In the genomic region with DNA sequence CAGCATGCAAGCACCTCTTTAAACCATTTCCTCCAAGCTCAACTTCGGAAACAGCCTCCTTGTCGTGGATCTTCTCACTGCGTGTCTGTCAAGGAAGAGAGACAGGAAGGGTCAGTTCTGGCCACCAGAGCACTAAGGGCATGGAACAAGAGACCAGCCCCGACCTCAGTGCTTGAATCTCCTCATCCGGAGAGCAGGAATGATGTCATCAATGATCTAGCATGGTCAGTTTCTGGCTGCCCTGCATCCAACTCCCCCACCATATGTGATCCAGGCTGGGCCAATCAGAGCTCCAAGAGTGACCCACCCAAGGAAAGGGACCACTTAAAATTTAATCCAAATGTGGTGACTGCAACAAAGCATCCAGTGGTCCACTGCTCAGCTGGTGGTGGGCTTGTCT, we compare ENCODE assay signal across 34 cellular contexts.
"Had no signal": no experiment of that assay in that cellular context is flagged by ENCODE, and none has a peak within 500 bp of the region (broad histone marks: within the 10 kb centered on the region; RNA-seq: fewer than 3 reads in every experiment).

No MANE protein-coding gene starts in this region.

- H3K9me3 Mint-ChIP-seq: activated B cell treated with CpG ODN at 0.5 μM for 24 hours; activated CD4-positive, alpha-beta memory T cell treated with anti-CD3 and anti-CD28 coated beads for 36 hours; activated CD4-positive, alpha-beta T cell treated with anti-CD3 and anti-CD28 coated beads, Interleukin-2, amount 10 ng/mL, durations not matched to agents 24 days and 14 days; activated CD8-positive, alpha-beta T cell treated with anti-CD3 and anti-CD28 coated beads for 36 hours; activated naive CD4-positive, alpha-beta T cell treated with anti-CD3 and anti-CD28 coated beads for 36 hours; activated naive CD4-positive, alpha-beta T cell treated with anti-CD3 and anti-CD28 coated beads, Interleukin-2, amount 50 U/mL, for 72 hours; activated naive CD8-positive, alpha-beta T cell treated with anti-CD3 and anti-CD28 coated beads for 36 hours; activated T-cell treated with anti-CD3 and anti-CD28 coated beads, Interleukin-2, amount 50 U/mL, for 4 hours; activated T-cell treated with anti-CD3 and anti-CD28 coated beads, Interleukin-2, amount 50 U/mL, for 72 hours; activated T-helper 1 cell treated with anti-CD3 and anti-CD28 coated beads, Interleukin-12 subunit alpha, Interleukin-12 subunit beta, Interleukin-2, Interleukin-4 antibody, amounts not matched to agents 30 ng/mL and 10 ng/mL and 1 ng/mL, durations not matched to agents 14 hours and 24 hours and 36 hours; activated T-helper 17 cell treated with anti-CD3 and anti-CD28 coated beads, Interleukin-2, amount 50 U/mL, for 72 hours; brain; central memory CD8-positive, alpha-beta T cell; T-cell had no signal

- H3K36me3 Mint-ChIP-seq: activated CD4-positive, alpha-beta memory T cell treated with anti-CD3 and anti-CD28 coated beads for 36 hours; activated naive CD4-positive, alpha-beta T cell treated with anti-CD3 and anti-CD28 coated beads, Interleukin-2, amount 50 U/mL, for 72 hours; activated naive CD8-positive, alpha-beta T cell treated with anti-CD3 and anti-CD28 coated beads for 36 hours; T-cell had no signal

- H3K4me3 ChIP-seq: ascending aorta, cardiac muscle cell had no signal

- ATAC-seq: activated CD8-positive, alpha-beta T cell treated with anti-CD3 and anti-CD28 coated beads for 36 hours; activated naive CD4-positive, alpha-beta T cell treated with anti-CD3 and anti-CD28 coated beads, Interleukin-2, amount 50 U/mL, for 72 hours; activated T-cell treated with anti-CD3 and anti-CD28 coated beads, Interleukin-2, amount 50 U/mL, for 4 hours; activated T-cell treated with anti-CD3 and anti-CD28 coated beads, Interleukin-2, amount 50 U/mL, for 72 hours; activated T-helper 17 cell treated with anti-CD3 and anti-CD28 coated beads, Interleukin-2, amount 50 U/mL, for 72 hours; T-cell; T-helper 17 cell had no signal

- H3K27ac ChIP-seq: ascending aorta, cardiac muscle cell, VCaP had no signal

- H3K27ac Mint-ChIP-seq: activated B cell treated with CpG ODN at 0.5 μM for 24 hours; activated CD4-positive, alpha-beta memory T cell treated with anti-CD3 and anti-CD28 coated beads for 36 hours; activated CD4-positive, alpha-beta T cell treated with anti-CD3 and anti-CD28 coated beads, Interleukin-2, amount 10 ng/mL, durations not matched to agents 24 days and 14 days; activated CD8-positive, alpha-beta T cell treated with anti-CD3 and anti-CD28 coated beads for 36 hours; activated naive CD4-positive, alpha-beta T cell treated with anti-CD3 and anti-CD28 coated beads for 36 hours; activated naive CD8-positive, alpha-beta T cell treated with anti-CD3 and anti-CD28 coated beads for 36 hours; activated T-cell treated with anti-CD3 and anti-CD28 coated beads, Interleukin-2, amount 50 U/mL, for 72 hours; activated T-helper 1 cell treated with anti-CD3 and anti-CD28 coated beads, Interleukin-12 subunit alpha, Interleukin-12 subunit beta, Interleukin-2, Interleukin-4 antibody, amounts not matched to agents 30 ng/mL and 10 ng/mL and 1 ng/mL, durations not matched to agents 14 hours and 24 hours and 36 hours; activated T-helper 17 cell treated with anti-CD3 and anti-CD28 coated beads, Interleukin-2, amount 50 U/mL, for 72 hours; T-cell; T-helper 17 cell had no signal

- DNase-seq: activated B cell treated with CpG ODN at 0.5 μM for 24 hours; activated CD4-positive, alpha-beta memory T cell treated with anti-CD3 and anti-CD28 coated beads for 36 hours; activated CD4-positive, alpha-beta T cell treated with anti-CD3 and anti-CD28 coated beads for 4 hours; activated CD4-positive, alpha-beta T cell treated with anti-CD3 and anti-CD28 coated beads, Interleukin-2, amount 10 ng/mL, durations not matched to agents 24 days and 14 days; activated CD4-positive, alpha-beta T cell treated with anti-CD3 and anti-CD28 coated beads, Interleukin-2, amount 50 U/mL, for 1 hour; activated CD4-positive, alpha-beta T cell treated with anti-CD3 and anti-CD28 coated beads, Interleukin-2, amount 50 U/mL, for 4 hours; activated CD4-positive, CD25-positive, alpha-beta regulatory T cell treated with anti-CD3 and anti-CD28 coated beads, Interleukin-2, amount 50 U/mL, for 72 hours; activated CD8-positive, alpha-beta memory T cell treated with anti-CD3 and anti-CD28 coated beads, Interleukin-2, amount 50 U/mL, for 4 hours; activated CD8-positive, alpha-beta T cell treated with anti-CD3 and anti-CD28 coated beads for 36 hours; activated effector memory CD4-positive, alpha-beta T cell treated with anti-CD3 and anti-CD28 coated beads, Interleukin-2, amount 50 U/mL, for 16 hours; activated gamma-delta T cell treated with Interleukin-2 at 50 U/mL for 16 hours; activated naive CD4-positive, alpha-beta T cell; activated naive CD4-positive, alpha-beta T cell treated with anti-CD3 and anti-CD28 coated beads for 36 hours; activated naive CD4-positive, alpha-beta T cell treated with anti-CD3 and anti-CD28 coated beads, Interleukin-2, amount 50 U/mL, for 16 hours; activated naive CD8-positive, alpha-beta T cell treated with anti-CD3 and anti-CD28 coated beads for 36 hours; activated T-cell treated with anti-CD3 and anti-CD28 coated beads for 4 hours; activated T-cell treated with anti-CD3 and anti-CD28 coated beads, Interleukin-2, amount 50 U/mL, for 1 hour; activated T-cell treated with anti-CD3 and anti-CD28 coated beads, Interleukin-2, amount 50 U/mL, for 4 hours; activated T-cell treated with anti-CD3 and anti-CD28 coated beads, Interleukin-2, amount 50 U/mL, for 72 hours; amygdala; anterior cingulate cortex; caudate nucleus; cerebellar nuclear complex; T-cell; T-helper 17 cell; T1000 had no signal

- H3K4me1 Mint-ChIP-seq: activated CD4-positive, alpha-beta T cell treated with anti-CD3 and anti-CD28 coated beads, Interleukin-2, amount 10 ng/mL, durations not matched to agents 24 days and 14 days; activated naive CD8-positive, alpha-beta T cell treated with anti-CD3 and anti-CD28 coated beads for 36 hours; activated T-helper 17 cell treated with anti-CD3 and anti-CD28 coated beads, Interleukin-2, amount 50 U/mL, for 72 hours; central memory CD8-positive, alpha-beta T cell; T-cell; T-helper 17 cell had no signal

- H3K9me3 ChIP-seq: ascending aorta had no signal

- H3K4me3 Mint-ChIP-seq: activated B cell treated with CpG ODN at 0.5 μM for 24 hours; activated CD4-positive, alpha-beta memory T cell treated with anti-CD3 and anti-CD28 coated beads for 36 hours; activated CD4-positive, alpha-beta T cell treated with anti-CD3 and anti-CD28 coated beads, Interleukin-2, amount 10 ng/mL, durations not matched to agents 24 days and 14 days; activated CD8-positive, alpha-beta T cell treated with anti-CD3 and anti-CD28 coated beads for 36 hours; activated naive CD4-positive, alpha-beta T cell treated with anti-CD3 and anti-CD28 coated beads for 36 hours; activated naive CD8-positive, alpha-beta T cell treated with anti-CD3 and anti-CD28 coated beads for 36 hours; activated T-cell treated with anti-CD3 and anti-CD28 coated beads, Interleukin-2, amount 50 U/mL, for 4 hours; activated T-cell treated with anti-CD3 and anti-CD28 coated beads, Interleukin-2, amount 50 U/mL, for 72 hours; activated T-helper 1 cell treated with anti-CD3 and anti-CD28 coated beads, Interleukin-12 subunit alpha, Interleukin-12 subunit beta, Interleukin-2, Interleukin-4 antibody, amounts not matched to agents 30 ng/mL and 10 ng/mL and 1 ng/mL, durations not matched to agents 14 hours and 24 hours and 36 hours; activated T-helper 17 cell treated with anti-CD3 and anti-CD28 coated beads, Interleukin-2, amount 50 U/mL, for 72 hours; brain; central memory CD8-positive, alpha-beta T cell; T-cell; T-helper 17 cell had no signal

- H3K27me3 ChIP-seq: ascending aorta, cardiac muscle cell had no signal

- H3K27me3 Mint-ChIP-seq: activated B cell treated with CpG ODN at 0.5 μM for 24 hours; activated CD4-positive, alpha-beta T cell treated with anti-CD3 and anti-CD28 coated beads, Interleukin-2, amount 10 ng/mL, durations not matched to agents 24 days and 14 days; activated CD8-positive, alpha-beta T cell treated with anti-CD3 and anti-CD28 coated beads for 36 hours; activated naive CD8-positive, alpha-beta T cell treated with anti-CD3 and anti-CD28 coated beads for 36 hours; activated T-helper 17 cell treated with anti-CD3 and anti-CD28 coated beads, Interleukin-2, amount 50 U/mL, for 72 hours; brain; central memory CD8-positive, alpha-beta T cell; T-cell had no signal
